12 cellular contexts compared by ENCODE assay signal in genomic region chrX:73577368-73577767, GRCh38. TPM values are rescaled to one million over a fixed set of nuclear protein-coding genes. Genes with fewer than 3 reads are reported as not detected.
DNase-seq lines count a peak whose midpoint lies in the region; ATAC-seq, FAIRE-seq and TF ChIP-seq lines count a peak whose summit lies in the region.
"Had no signal": no experiment of that assay in that cellular context is flagged by ENCODE, and none has a peak within 500 bp of the region (broad histone marks: within the 10 kb centered on the region; RNA-seq: fewer than 3 reads in every experiment).

No MANE protein-coding gene starts in this region.

- no peak for TF ChIP-seq POLR2A in H54 (IDR thresholded peaks at IDR 0.05; ENCODE audit: low read depth, low read length)

- peaks cover 1% of the 10 kb centered on the region for H3K36me3 Mint-ChIP-seq in activated CD8-positive, alpha-beta T cell treated with anti-CD3 and anti-CD28 coated beads, Interleukin-2, amount 10 ng/mL, durations not matched to agents 7 days and 5 days (ENCODE audit: low read depth)

- no peak for TF ChIP-seq EP300 in SK-N-SH (IDR thresholded peaks at IDR 0.05; ENCODE audit: borderline replicate concordance in 1 of 2, low read depth in 1 of 2, low read length in 1 of 2)

- no peak for DNase-seq in H54 (ENCODE audit: insufficient read length, low spot score)
- no peak for DNase-seq in SK-N-SH
- DNase-seq in fibroblast of villous mesenchyme (ENCODE audit: low read depth): peak; percentile 33
- DNase-seq in smooth muscle cell (lab: John Stamatoyannopoulos, UW; ENCODE audit: unreplicated experiment): no peak
- DNase-seq in activated CD8-positive, alpha-beta T cell treated with anti-CD3 and anti-CD28 coated beads, Interleukin-2, amount 10 ng/mL, durations not matched to agents 7 days and 5 days: no peak
- DNase-seq in DMS153 (lab: John Stamatoyannopoulos, UW): no peak
- DNase-seq: activated CD4-positive, alpha-beta T cell treated with anti-CD3 and anti-CD28 coated beads, Interleukin-2, amount 50 U/mL, for 4 hours; aorta; NCI-H1436; posterior cingulate gyrus; SIG-M5 had no signal

- H4K20me1 ChIP-seq in SK-N-SH (ENCODE audit: insufficient read depth): no peaks in the 10 kb centered on the region
- no peaks in the 10 kb centered on the region for H4K20me1 ChIP-seq in smooth muscle cell (ENCODE audit: low read depth)

- H3K4me3 Mint-ChIP-seq in activated CD8-positive, alpha-beta T cell treated with anti-CD3 and anti-CD28 coated beads, Interleukin-2, amount 10 ng/mL, durations not matched to agents 7 days and 5 days: no peak overlapping the region

- H3K27ac ChIP-seq in SK-N-SH (ENCODE audit: low read depth in 2 of 2, low read length in 1 of 2) (peak overlapping the region in 1 of 2 experiments; percentile 58; a peak in 2 of 4 replicates), smooth muscle cell (ENCODE audit: low read depth) (peak overlapping the region; percentile 36)

- H3K27ac Mint-ChIP-seq in activated CD8-positive, alpha-beta T cell treated with anti-CD3 and anti-CD28 coated beads, Interleukin-2, amount 10 ng/mL, durations not matched to agents 7 days and 5 days: no peak overlapping the region

- peaks cover 4% of the 10 kb centered on the region for H3K9me3 Mint-ChIP-seq in activated CD8-positive, alpha-beta T cell treated with anti-CD3 and anti-CD28 coated beads, Interleukin-2, amount 10 ng/mL, durations not matched to agents 7 days and 5 days (ENCODE audit: insufficient read depth)

- H3K4me1 Mint-ChIP-seq in activated CD8-positive, alpha-beta T cell treated with anti-CD3 and anti-CD28 coated beads, Interleukin-2, amount 10 ng/mL, durations not matched to agents 7 days and 5 days (ENCODE audit: low read depth): peaks cover 6% of the 10 kb centered on the region

- H3K4me2 ChIP-seq in SK-N-SH: no peak overlapping the region
- no peak overlapping the region for H3K4me2 ChIP-seq in smooth muscle cell

- no peaks in the 10 kb centered on the region for H3F3A ChIP-seq in SK-N-SH (replicated peaks; ENCODE audit: insufficient read depth)
- H3F3A ChIP-seq in smooth muscle cell (ENCODE audit: low read depth): no peaks in the 10 kb centered on the region

- H3K4me3 ChIP-seq in SK-N-SH (ENCODE audit: low read depth in 2 of 2, low read length in 1 of 2) (no peak overlapping the region), fibroblast of villous mesenchyme (ENCODE audit: low read depth, low read length) (no peak overlapping the region), smooth muscle cell (no peak overlapping the region)

- POLR2A ChIA-PET in SK-N-SH (lab: Yijun Ruan, JAX): no interaction called here
- POLR2A ChIA-PET in activated CD8-positive, alpha-beta T cell treated with anti-CD3 and anti-CD28 coated beads, Interleukin-2, amount 10 ng/mL, durations not matched to agents 7 days and 5 days (lab: Charles Lee): no interaction called here

- H3K9ac ChIP-seq in SK-N-SH: no peak overlapping the region
- peak overlapping the region; percentile 29 for H3K9ac ChIP-seq in smooth muscle cell (ENCODE audit: low read depth)

- no peak for TF ChIP-seq RAD21 in SK-N-SH (IDR thresholded peaks at IDR 0.05; ENCODE audit: low read length)

- WGBS in SK-N-SH (ENCODE audit: low lambda C conversion rate): 15% methylated on average over 2 of the region's 2 CpGs
- 70% methylated on average over 2 of the region's 2 CpGs for WGBS in smooth muscle cell (ENCODE audit: low lambda C conversion rate)

- no peaks in the 10 kb centered on the region for H3K36me3 ChIP-seq in SK-N-SH (replicated peaks in 1 of 2; ENCODE audit: control insufficient read depth in 1 of 2, insufficient read depth in 2 of 2, low read length in 1 of 2)
- H3K36me3 ChIP-seq in smooth muscle cell (ENCODE audit: low read depth): peaks cover 4% of the 10 kb centered on the region

- CTCF ChIA-PET in SK-N-SH (lab: Yijun Ruan, JAX): no interaction called here
- CTCF ChIA-PET in activated CD8-positive, alpha-beta T cell treated with anti-CD3 and anti-CD28 coated beads, Interleukin-2, amount 10 ng/mL, durations not matched to agents 7 days and 5 days (lab: Charles Lee): no interaction called here

- ATAC-seq in activated CD8-positive, alpha-beta T cell treated with anti-CD3 and anti-CD28 coated beads, Interleukin-2, amount 10 ng/mL, durations not matched to agents 7 days and 5 days: no peak
- ATAC-seq in HG02610 (IDR thresholded peaks at IDR 0.05; ENCODE audit: unreplicated experiment): no peak

- H3K27me3 Mint-ChIP-seq in activated CD8-positive, alpha-beta T cell treated with anti-CD3 and anti-CD28 coated beads, Interleukin-2, amount 10 ng/mL, durations not matched to agents 7 days and 5 days (ENCODE audit: low read depth): no peaks in the 10 kb centered on the region

- H3K79me2 ChIP-seq in SK-N-SH (ENCODE audit: insufficient read depth) (no peaks in the 10 kb centered on the region), smooth muscle cell (ENCODE audit: low read depth) (no peaks in the 10 kb centered on the region)

- no peaks in the 10 kb centered on the region for H3K9me3 ChIP-seq in SK-N-SH
- H3K9me3 ChIP-seq in smooth muscle cell (replicated peaks; ENCODE audit: low read depth): peaks cover 5% of the 10 kb centered on the region

- H3K27me3 ChIP-seq in SK-N-SH (ENCODE audit: insufficient read depth): no peaks in the 10 kb centered on the region
- no peaks in the 10 kb centered on the region for H3K27me3 ChIP-seq in smooth muscle cell (ENCODE audit: low read depth)

- H2AFZ ChIP-seq in SK-N-SH (ENCODE audit: low read depth) (no peak overlapping the region), smooth muscle cell (ENCODE audit: low read depth) (no peak overlapping the region)

- 0 out of 4 replicates have a peak, but pooled peaks cover 0 to 5% of the 10 kb centered on the region in 2 experiments for H3K4me1 ChIP-seq in SK-N-SH (ENCODE audit: control insufficient read depth in 1 of 2, insufficient read depth in 2 of 2, low read depth in 1 of 2, low read length in 1 of 2)
- H3K4me1 ChIP-seq in smooth muscle cell (ENCODE audit: low read depth): no peaks in the 10 kb centered on the region

- H3K9me2 ChIP-seq in SK-N-SH: no peaks in the 10 kb centered on the region

- FAIRE-seq in H54 (lab: Jason Lieb, UNC): peak; percentile 57

- TF ChIP-seq CTCF in SK-N-SH (IDR thresholded peaks at IDR 0.05): no peak
- no peak for TF ChIP-seq CTCF in fibroblast of villous mesenchyme (IDR thresholded peaks at IDR 0.05; ENCODE audit: insufficient read depth, low read depth, low read length)
- TF ChIP-seq CTCF in smooth muscle cell (IDR thresholded peaks at IDR 0.05; ENCODE audit: borderline replicate concordance, insufficient read depth, poor library complexity, severe bottlenecking): no peak

TF ChIP-seq in SK-N-SH, 30 proteins besides CTCF, POLR2A, EP300 and RAD21:
- TF ChIP-seq TAF1 (IDR thresholded peaks at IDR 0.05; ENCODE audit: borderline replicate concordance, low read depth, low read length): no peak
- TF ChIP-seq FOSL2 (IDR thresholded peaks at IDR 0.05; ENCODE audit: borderline replicate concordance, low read depth): peak; percentile 54; the same call in 1 of the 2 replicates
- peak; percentile 52 for TF ChIP-seq JUND (IDR thresholded peaks at IDR 0.05)
- TF ChIP-seq PBX3 (IDR thresholded peaks at IDR 0.05): peak; percentile 79
- TF ChIP-seq NFIC (IDR thresholded peaks at IDR 0.05; ENCODE audit: borderline replicate concordance): no peak
- TF ChIP-seq YY1 (IDR thresholded peaks at IDR 0.05; ENCODE audit: low read depth): no peak
- TF ChIP-seq RXRA (IDR thresholded peaks at IDR 0.05; ENCODE audit: borderline replicate concordance, low read depth): no peak

RNA-seq across cellular contexts. Expression of gene CHIC1, which starts 14.4 kb away (rescaled TPM):
- polyA plus RNA-seq in SK-N-SH (2012; rRNA removed): 2.8 and 3.5 TPM in 2 replicates
- 3.9 and 4.2 TPM in 2 replicates for polyA plus RNA-seq in SK-N-SH (2012; cell fraction: cytosol; rRNA removed)
- 2.9 and 6.6 TPM in 2 replicates for polyA plus RNA-seq in SK-N-SH (2012; cell fraction: nucleus; rRNA removed)
- 6.4 and 10.4 TPM in 2 replicates for total RNA-seq in fibroblast of villous mesenchyme
- total RNA-seq in smooth muscle cell: 10.0 and 13.8 TPM in 2 replicates
- 1.1 and 1.2 TPM in 2 replicates for polyA plus RNA-seq in smooth muscle cell
- 1 to 10 TPM; 3.6 to 5.0 TPM for total RNA-seq in activated CD8-positive, alpha-beta T cell treated with anti-CD3 and anti-CD28 coated beads, Interleukin-2, amount 10 ng/mL, durations not matched to agents 7 days and 5 days
